In the genomic region with DNA sequence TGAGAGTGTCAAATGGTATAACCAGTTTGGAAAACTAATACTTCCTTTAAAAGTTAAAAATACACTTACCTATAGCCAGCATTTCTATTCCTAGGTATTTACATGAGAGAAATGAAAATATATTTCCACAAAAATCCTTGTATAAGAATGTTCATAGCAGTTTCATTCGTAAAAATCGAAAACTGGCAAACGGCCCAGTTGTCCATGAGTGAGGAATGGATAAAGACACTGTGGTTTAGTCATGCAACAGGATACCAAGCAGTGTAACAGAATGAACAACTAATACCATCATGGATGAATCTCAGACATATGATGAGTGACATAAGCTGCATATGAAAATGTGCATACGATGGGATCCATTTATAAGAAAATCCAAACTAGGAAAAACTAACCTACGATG, we compare ENCODE assay signal across 24 cellular contexts.
"Had no signal": no experiment of that assay in that cellular context is flagged by ENCODE, and none has a peak within 500 bp of the region (broad histone marks: within the 10 kb centered on the region; RNA-seq: fewer than 3 reads in every experiment).

No MANE protein-coding gene starts in this region.

- H3K4me3 Mint-ChIP-seq: activated CD4-positive, alpha-beta T cell treated with anti-CD3 and anti-CD28 coated beads for 36 hours; activated CD8-positive, alpha-beta T cell treated with anti-CD3 and anti-CD28 coated beads, Interleukin-2, amount 10 ng/mL, durations not matched to agents 7 days and 5 days; activated naive CD4-positive, alpha-beta T cell treated with anti-CD3 and anti-CD28 coated beads, Interleukin-2, amount 50 U/mL, for 24 hours; T-cell had no signal

- H3K36me3 Mint-ChIP-seq: T-cell had no signal

- DNase-seq: activated CD4-positive, alpha-beta T cell treated with anti-CD3 and anti-CD28 coated beads for 36 hours; activated CD8-positive, alpha-beta memory T cell treated with anti-CD3 and anti-CD28 coated beads, Interleukin-2, amount 50 U/mL, for 48 hours; activated CD8-positive, alpha-beta T cell treated with anti-CD3 and anti-CD28 coated beads, Interleukin-2, amount 10 ng/mL, durations not matched to agents 7 days and 5 days; activated T-cell treated with anti-CD3 and anti-CD28 coated beads, Interleukin-2, amount 50 U/mL, for 1 hour; aorta; caudate nucleus; MG63; MV-4-11; NCI-H1092 treated with DMSO at 0.1 percent for 48 hours; NCI-H1417 treated with DMSO at 0.1 percent for 48 hours; NCI-H1694; NCI-H2029; NCI-H2107; NCI-H345; NCI-H510A; NCI-H526 treated with DMSO at 0.1 percent for 48 hours; SIG-M5; T-cell; T-helper 2 cell; T1000 had no signal

- ATAC-seq: activated CD4-positive, alpha-beta T cell treated with anti-CD3 and anti-CD28 coated beads for 36 hours; activated CD8-positive, alpha-beta T cell treated with anti-CD3 and anti-CD28 coated beads, Interleukin-2, amount 10 ng/mL, durations not matched to agents 7 days and 5 days; T-cell had no signal

- H3K36me3 ChIP-seq: breast epithelium, MG63 had no signal

- H3K27ac ChIP-seq: breast epithelium, SK-N-MC, VCaP had no signal

- H3K4me1 Mint-ChIP-seq: activated CD4-positive, alpha-beta T cell treated with anti-CD3 and anti-CD28 coated beads for 36 hours; activated naive CD4-positive, alpha-beta T cell treated with anti-CD3 and anti-CD28 coated beads, Interleukin-2, amount 50 U/mL, for 24 hours; T-cell had no signal

- H3K4me3 ChIP-seq: breast epithelium, MG63, SK-N-MC had no signal

- H3K27me3 ChIP-seq: breast epithelium, MG63 had no signal

- H3K4me1 ChIP-seq: breast epithelium had no signal

- H3K27ac Mint-ChIP-seq: activated CD4-positive, alpha-beta T cell treated with anti-CD3 and anti-CD28 coated beads for 36 hours; activated CD8-positive, alpha-beta T cell treated with anti-CD3 and anti-CD28 coated beads, Interleukin-2, amount 10 ng/mL, durations not matched to agents 7 days and 5 days; activated naive CD4-positive, alpha-beta T cell treated with anti-CD3 and anti-CD28 coated beads, Interleukin-2, amount 50 U/mL, for 24 hours; T-cell had no signal
